Comparison of ENCODE assay signal across 22 cellular contexts in genomic region chr12:3246253-3246652, GRCh38.
DNase-seq lines count a peak whose midpoint lies in the region; ATAC-seq, FAIRE-seq and TF ChIP-seq lines count a peak whose summit lies in the region.
"Had no signal": no experiment of that assay in that cellular context is flagged by ENCODE, and none has a peak within 500 bp of the region (broad histone marks: within the 10 kb centered on the region; RNA-seq: fewer than 3 reads in every experiment).

No MANE protein-coding gene starts in this region.

- no peak overlapping the region for H3K14ac ChIP-seq in neuronal stem cell (ENCODE audit: low read length)

- H3K36me3 ChIP-seq in left ventricle myocardium inferior (peaks cover 5% of the 10 kb centered on the region), endothelial cell of umbilical vein (ENCODE audit: control insufficient read depth in 2 of 2, extremely low read depth in 1 of 2, insufficient read depth in 2 of 2, low read length in 2 of 2) (no peaks in the 10 kb centered on the region), neuronal stem cell (replicated peaks in 1 of 2; ENCODE audit: control insufficient read depth in 2 of 2, insufficient read depth in 2 of 2, low read length in 2 of 2) (no peaks in the 10 kb centered on the region)
- H3K36me3 ChIP-seq: SJSA1 had no signal

- TF ChIP-seq POLR2A in endothelial cell of umbilical vein (IDR thresholded peaks at IDR 0.05; ENCODE audit: low read depth, low read length): no peak

- TF ChIP-seq CTCF in left ventricle myocardium inferior (IDR thresholded peaks at IDR 0.05; ENCODE audit: borderline replicate concordance) (no peak), endothelial cell of umbilical vein (IDR thresholded peaks at IDR 0.05; ENCODE audit: extremely low read depth in 1 of 2, insufficient read depth in 1 of 2, low read depth in 1 of 2, low read length in 2 of 2) (no peak), dorsolateral prefrontal cortex (IDR thresholded peaks at IDR 0.05 in 54 of 56, conservative IDR thresholded peaks at IDR 0.05 in 2 of 56; ENCODE audit: low read depth in 1 of 56, partially characterized antibody in 56 of 56) (no peak)

- BruUV-seq in endothelial cell of umbilical vein (replicated peaks; lab: Mats Ljungman, UMichigan): no TSS peak

- ATAC-seq in left cardiac atrium: no peak
- ATAC-seq in effector memory CD8-positive, alpha-beta T cell (replicated peaks): no peak
- ATAC-seq in sciatic nerve: no peak
- ATAC-seq: HCT116, Panc1 had no signal

- dilution Hi-C loops in endothelial cell of umbilical vein (cut with MboI; ENCODE audit: extremely low pct_ligation_motif_present, low sequenced_read_pairs): no loop called here

- peaks cover 6 to 9% of the 10 kb centered on the region in 2 donors for H3K4me1 Mint-ChIP-seq in effector memory CD8-positive, alpha-beta T cell (ENCODE audit: low read depth in 2 of 2)

- no peaks in the 10 kb centered on the region for H3K79me2 ChIP-seq in endothelial cell of umbilical vein (ENCODE audit: control insufficient read depth, insufficient read depth, low read length)

- no peak overlapping the region for H2BK120ac ChIP-seq in neuronal stem cell (ENCODE audit: low read depth, low read length)

- H3K79me1 ChIP-seq in neuronal stem cell (ENCODE audit: low read depth, low read length): no peaks in the 10 kb centered on the region

- intact Hi-C loops in left ventricle myocardium inferior (cut with micrococcal nuclease) (no loop called here), left cardiac atrium (cut with DNase I) (no loop called here), endothelial cell of umbilical vein (cut with micrococcal nuclease) (no loop called here), sciatic nerve (cut with DNase I) (no loop called here), dorsolateral prefrontal cortex (cut with DNase I) (no loop called here)

- no peaks in the 10 kb centered on the region for H3K9me1 ChIP-seq in endothelial cell of umbilical vein (replicated peaks; ENCODE audit: control insufficient read depth, extremely low read depth, insufficient read depth, low read length)

- H3K27ac ChIP-seq in left ventricle myocardium inferior (replicated peaks) (peak overlapping the region; percentile 96), endothelial cell of umbilical vein (ENCODE audit: insufficient read depth, low read depth, low read length) (no peak overlapping the region), neuronal stem cell (replicated peaks; ENCODE audit: low read length) (no peak overlapping the region), dorsolateral prefrontal cortex (peak overlapping the region in 1 of 59 donors; percentile 77)
- H3K27ac ChIP-seq: SJSA1 had no signal

- H3K9ac ChIP-seq in endothelial cell of umbilical vein (replicated peaks; ENCODE audit: extremely low read depth, insufficient read depth, low read length) (no peak overlapping the region), neuronal stem cell (ENCODE audit: low read depth, low read length, poor library complexity) (no peak overlapping the region)

- CTCF ChIA-PET in endothelial cell of umbilical vein (lab: Charles Lee): interaction anchor here (1.0 kb wide), 1 partner anchor 111 kb away, joined by 3 read pairs; no protein-coding TSS in a partner anchor

- H3K4ac ChIP-seq in neuronal stem cell (ENCODE audit: low read length): no peak overlapping the region

- FAIRE-seq in endothelial cell of umbilical vein (lab: Jason Lieb, UNC): peak; percentile 72
- FAIRE-seq: H1 had no signal

- no peak overlapping the region for H2BK12ac ChIP-seq in neuronal stem cell (ENCODE audit: low read length)

- H3K27me3 Mint-ChIP-seq in effector memory CD8-positive, alpha-beta T cell: peaks cover 20 to 33% of the 10 kb centered on the region in 2 donors

- H4K20me1 ChIP-seq in endothelial cell of umbilical vein (replicated peaks; ENCODE audit: control insufficient read depth, extremely low read depth, insufficient read depth, low read length): no peaks in the 10 kb centered on the region

- DNase-seq in left ventricle myocardium inferior (no peak), left cardiac atrium (no peak), endothelial cell of umbilical vein (ENCODE audit: low read depth, low spot score) (peak; percentile 7), neuronal stem cell (ENCODE audit: low spot score) (no peak), sciatic nerve (ENCODE audit: low spot score) (no peak), dorsolateral prefrontal cortex (no peak)
- DNase-seq in effector memory CD8-positive, alpha-beta T cell: no peak
- DNase-seq: Calu3; CD8-positive, alpha-beta memory T cell; EL; GF-D8; KG1; NCI-H1092 treated with DMSO at 0.1 percent for 48 hours; NCI-H1436 treated with DMSO at 0.1 percent for 48 hours; NCI-H1930; NCI-H510A; NCI-H774; NK-92 treated with Interleukin-12 subunit alpha and Interleukin-12 subunit beta, amount 100 ng/mL, for 24 hours had no signal

- H2AFZ ChIP-seq in endothelial cell of umbilical vein (ENCODE audit: low read depth, low read length): no peak overlapping the region
- no peak overlapping the region for H2AFZ ChIP-seq in neuronal stem cell (ENCODE audit: low read length)

- peaks cover 98% of the 10 kb centered on the region for H3K4me1 ChIP-seq in left ventricle myocardium inferior
- peaks cover 11% of the 10 kb centered on the region for H3K4me1 ChIP-seq in endothelial cell of umbilical vein (ENCODE audit: control insufficient read depth, extremely low read depth, insufficient read depth, low read length)
- peaks cover 0 to 2% of the 10 kb centered on the region in 2 donors for H3K4me1 ChIP-seq in neuronal stem cell (ENCODE audit: control insufficient read depth in 2 of 2, insufficient read depth in 1 of 2, low read depth in 1 of 2, low read length in 2 of 2)

- H3K4me3 Mint-ChIP-seq in effector memory CD8-positive, alpha-beta T cell: no peak overlapping the region
- H3K4me3 Mint-ChIP-seq: CD8-positive, alpha-beta memory T cell had no signal

- H3K4me3 ChIP-seq in left ventricle myocardium inferior: no peak overlapping the region
- H3K4me3 ChIP-seq in endothelial cell of umbilical vein (replicated peaks in 1 of 3; ENCODE audit: insufficient read depth in 1 of 3, low read depth in 1 of 3, low read length in 3 of 3): no peak overlapping the region
- no peak overlapping the region for H3K4me3 ChIP-seq in neuronal stem cell (ENCODE audit: low read length in 2 of 2)
- no peak overlapping the region for H3K4me3 ChIP-seq in dorsolateral prefrontal cortex
- H3K4me3 ChIP-seq: SJSA1 had no signal

- H3K27me3 ChIP-seq in left ventricle myocardium inferior (ENCODE audit: low read depth): no peaks in the 10 kb centered on the region
- H3K27me3 ChIP-seq in endothelial cell of umbilical vein (ENCODE audit: control insufficient read depth in 2 of 2, insufficient read depth in 2 of 2, low read length in 2 of 2): no peaks in the 10 kb centered on the region
- H3K27me3 ChIP-seq in neuronal stem cell (ENCODE audit: control insufficient read depth in 3 of 3, insufficient read depth in 3 of 3, low read depth in 1 of 3, low read length in 3 of 3): no peaks in the 10 kb centered on the region
- peaks cover 0 to 7% (median 0%) of the 10 kb centered on the region in 45 donors for H3K27me3 ChIP-seq in dorsolateral prefrontal cortex
- H3K27me3 ChIP-seq: SJSA1 had no signal

- WGBS in neuronal stem cell (ENCODE audit: extremely low coverage in 2 of 2, insufficient read length in 2 of 2, insufficient replicate concordance in 1 of 2), 2 donors: no CpG with 5 or more reads among the region's 4 CpGs

- H3K27ac Mint-ChIP-seq in effector memory CD8-positive, alpha-beta T cell: no peak overlapping the region
- H3K27ac Mint-ChIP-seq: CD8-positive, alpha-beta memory T cell had no signal

- peak overlapping the region; percentile 26 for H2AK5ac ChIP-seq in neuronal stem cell (ENCODE audit: low read depth, low read length)

- H3K9me3 ChIP-seq in left ventricle myocardium inferior (replicated peaks) (no peaks in the 10 kb centered on the region), endothelial cell of umbilical vein (replicated peaks; ENCODE audit: control insufficient read depth, insufficient read depth, low read length) (no peaks in the 10 kb centered on the region), neuronal stem cell (replicated peaks in 1 of 2; ENCODE audit: control insufficient read depth in 2 of 2, insufficient read depth in 1 of 2, low read depth in 1 of 2, low read length in 2 of 2) (peaks cover 0 to 3% of the 10 kb centered on the region in 2 donors)
- H3K9me3 ChIP-seq: SJSA1 had no signal

- no peak overlapping the region for H2BK15ac ChIP-seq in neuronal stem cell (ENCODE audit: low read length)

- H2BK5ac ChIP-seq in neuronal stem cell (ENCODE audit: low read length): no peak overlapping the region

- H3K4me2 ChIP-seq in endothelial cell of umbilical vein (ENCODE audit: insufficient read depth, low read length): no peak overlapping the region
- H3K4me2 ChIP-seq in neuronal stem cell (ENCODE audit: insufficient read depth, low read length, poor library complexity, severe bottlenecking): no peak overlapping the region

- no peak overlapping the region for H4K91ac ChIP-seq in neuronal stem cell (ENCODE audit: low read depth, low read length, poor library complexity)

- H3K18ac ChIP-seq in neuronal stem cell (ENCODE audit: low read length): no peak overlapping the region

- no peaks in the 10 kb centered on the region for H3K36me3 Mint-ChIP-seq in effector memory CD8-positive, alpha-beta T cell (ENCODE audit: insufficient read depth)
- H3K36me3 Mint-ChIP-seq: CD8-positive, alpha-beta memory T cell had no signal

- POLR2A ChIA-PET in endothelial cell of umbilical vein (lab: Charles Lee): no interaction called here

- H3K23ac ChIP-seq in neuronal stem cell (ENCODE audit: low read depth, low read length, poor library complexity): no peak overlapping the region

- H4K8ac ChIP-seq in neuronal stem cell (ENCODE audit: low read depth, low read length): no peak overlapping the region

- H3K9me3 Mint-ChIP-seq in effector memory CD8-positive, alpha-beta T cell: no peaks in the 10 kb centered on the region

TF ChIP-seq in endothelial cell of umbilical vein, 7 proteins besides CTCF, POLR2A, EP300 and RAD21:
- no peak for TF ChIP-seq POLR2AphosphoS5 (IDR thresholded peaks at IDR 0.05; ENCODE audit: insufficient read depth, low read depth, low read length)
- no peak for TF ChIP-seq FOS (IDR thresholded peaks at IDR 0.05; ENCODE audit: borderline replicate concordance, insufficient read depth, low read length)
- no peak for TF ChIP-seq EZH2 (IDR thresholded peaks at IDR 0.05; ENCODE audit: borderline replicate concordance, low read depth, low read length, severe bottlenecking)
- no peak for TF ChIP-seq JUN (IDR thresholded peaks at IDR 0.05; ENCODE audit: borderline replicate concordance, insufficient read depth, insufficient read length, low read depth)
- TF ChIP-seq, protein P1, sequence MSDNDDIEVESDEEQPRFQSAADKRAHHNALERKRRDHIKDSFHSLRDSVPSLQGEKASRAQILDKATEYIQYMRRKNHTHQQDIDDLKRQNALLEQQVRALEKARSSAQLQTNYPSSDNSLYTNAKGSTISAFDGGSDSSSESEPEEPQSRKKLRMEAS (IDR thresholded peaks at IDR 0.05; ENCODE audit: insufficient read depth, insufficient read length): no peak
- no peak for TF ChIP-seq GATA2 (IDR thresholded peaks at IDR 0.05; ENCODE audit: insufficient read depth, insufficient read length, low read depth, low read length)
- no peak for TF ChIP-seq MYC (IDR thresholded peaks at IDR 0.05; ENCODE audit: low read depth, low read length)
